Comparison of ENCODE assay signal across 19 cellular contexts in the genomic region with DNA sequence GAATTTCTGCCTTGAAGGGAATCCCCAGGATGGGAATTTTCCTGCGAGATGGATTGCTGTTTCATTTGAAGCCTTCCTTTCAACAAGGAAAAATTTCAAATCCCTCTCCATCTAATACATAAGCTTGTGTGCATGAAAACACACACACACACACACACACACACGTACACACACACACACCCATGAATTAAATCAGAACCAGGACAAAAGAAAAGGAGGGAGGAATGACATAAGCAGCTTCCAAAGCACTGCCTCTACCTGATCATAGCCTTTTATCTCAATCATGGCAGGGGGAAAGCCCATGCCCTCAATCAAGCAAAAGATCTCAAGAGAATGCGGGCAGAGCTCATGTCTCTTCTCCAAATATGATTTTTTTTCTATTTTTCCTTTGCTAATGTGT.
"Had no signal": no experiment of that assay in that cellular context is flagged by ENCODE, and none has a peak within 500 bp of the region (broad histone marks: within the 10 kb centered on the region; RNA-seq: fewer than 3 reads in every experiment).

No MANE protein-coding gene starts in this region.

- ATAC-seq: gastrocnemius medialis, heart right ventricle, lower lobe of right lung, natural killer cell, right cardiac atrium had no signal

- FAIRE-seq: endometrium, islet of Langerhans, small intestine had no signal

- H3K4me1 Mint-ChIP-seq: memory B cell, natural killer cell had no signal

- H3K27ac Mint-ChIP-seq: memory B cell, mesothelial cell of epicardium, natural killer cell had no signal

- H3K36me3 ChIP-seq: esophagus muscularis mucosa, gastrocnemius medialis, heart right ventricle, left ventricle myocardium inferior, lower lobe of right lung, upper lobe of left lung, vagina had no signal

- H3K4me3 ChIP-seq: esophagus muscularis mucosa, gastrocnemius medialis, heart right ventricle, left ventricle myocardium inferior, lower lobe of right lung, upper lobe of left lung, vagina had no signal

- DNase-seq: effector memory CD4-positive, alpha-beta T cell; gastrocnemius medialis; heart right ventricle; hypothalamus; left ventricle myocardium inferior; lower lobe of right lung; natural killer cell; right cardiac atrium; small intestine; stimulated activated CD4-positive, alpha-beta T cell treated with anti-CD3 and anti-CD28 coated beads, Interleukin-12 subunit alpha, Interleukin-12 subunit beta, amount 100 ng/mL, for 4 hours; stimulated activated CD4-positive, alpha-beta T cell treated with anti-CD3 and anti-CD28 coated beads, Interleukin-2, amount 100 ng/mL, for 48 hours; stimulated activated naive CD4-positive, alpha-beta T cell treated with Interleukin-2 at 50 U/mL for 16 hours; upper lobe of left lung had no signal

- H3K4me1 ChIP-seq: esophagus muscularis mucosa, heart right ventricle, left ventricle myocardium inferior, lower lobe of right lung, upper lobe of left lung, vagina had no signal

- H3K27me3 ChIP-seq: esophagus muscularis mucosa, gastrocnemius medialis, heart right ventricle, upper lobe of left lung, vagina had no signal

- H3K4me3 Mint-ChIP-seq: memory B cell, mesothelial cell of epicardium, natural killer cell had no signal

- H3K36me3 Mint-ChIP-seq: memory B cell, mesothelial cell of epicardium, natural killer cell had no signal

- H3K9me3 ChIP-seq: esophagus muscularis mucosa, gastrocnemius medialis, lower lobe of right lung, upper lobe of left lung, vagina had no signal

- H3K27ac ChIP-seq: esophagus muscularis mucosa, gastrocnemius medialis, heart right ventricle, left ventricle myocardium inferior, lower lobe of right lung, upper lobe of left lung, vagina had no signal
